ENCODE assay signal across 1 cellular context in the genomic region with DNA sequence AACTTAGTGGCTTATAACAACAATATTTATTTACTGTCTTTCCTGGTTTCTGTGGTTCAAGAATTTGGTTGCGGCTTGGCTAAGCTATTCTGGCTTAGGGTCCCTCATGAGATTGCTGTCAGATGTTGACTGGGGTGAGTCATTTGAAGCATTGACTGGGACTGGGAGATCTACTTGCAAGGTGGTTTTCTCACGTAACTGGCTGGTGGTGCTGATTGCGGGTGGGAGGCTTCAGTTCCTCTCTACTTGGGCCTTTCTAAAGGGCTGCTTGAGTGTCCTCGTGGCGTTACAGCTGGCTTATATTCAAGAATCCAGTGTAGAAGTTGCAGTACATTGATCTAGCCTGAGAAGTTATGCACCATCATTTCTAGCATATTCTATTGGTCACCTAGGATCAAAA.
TF ChIP-seq lines count a peak whose summit lies in the region.

No MANE protein-coding gene starts in this region.

TF ChIP-seq in GM12878, 131 proteins besides CTCF, POLR2A, EP300 and RAD21 (continued from another document):
- TF ChIP-seq, protein P1, sequence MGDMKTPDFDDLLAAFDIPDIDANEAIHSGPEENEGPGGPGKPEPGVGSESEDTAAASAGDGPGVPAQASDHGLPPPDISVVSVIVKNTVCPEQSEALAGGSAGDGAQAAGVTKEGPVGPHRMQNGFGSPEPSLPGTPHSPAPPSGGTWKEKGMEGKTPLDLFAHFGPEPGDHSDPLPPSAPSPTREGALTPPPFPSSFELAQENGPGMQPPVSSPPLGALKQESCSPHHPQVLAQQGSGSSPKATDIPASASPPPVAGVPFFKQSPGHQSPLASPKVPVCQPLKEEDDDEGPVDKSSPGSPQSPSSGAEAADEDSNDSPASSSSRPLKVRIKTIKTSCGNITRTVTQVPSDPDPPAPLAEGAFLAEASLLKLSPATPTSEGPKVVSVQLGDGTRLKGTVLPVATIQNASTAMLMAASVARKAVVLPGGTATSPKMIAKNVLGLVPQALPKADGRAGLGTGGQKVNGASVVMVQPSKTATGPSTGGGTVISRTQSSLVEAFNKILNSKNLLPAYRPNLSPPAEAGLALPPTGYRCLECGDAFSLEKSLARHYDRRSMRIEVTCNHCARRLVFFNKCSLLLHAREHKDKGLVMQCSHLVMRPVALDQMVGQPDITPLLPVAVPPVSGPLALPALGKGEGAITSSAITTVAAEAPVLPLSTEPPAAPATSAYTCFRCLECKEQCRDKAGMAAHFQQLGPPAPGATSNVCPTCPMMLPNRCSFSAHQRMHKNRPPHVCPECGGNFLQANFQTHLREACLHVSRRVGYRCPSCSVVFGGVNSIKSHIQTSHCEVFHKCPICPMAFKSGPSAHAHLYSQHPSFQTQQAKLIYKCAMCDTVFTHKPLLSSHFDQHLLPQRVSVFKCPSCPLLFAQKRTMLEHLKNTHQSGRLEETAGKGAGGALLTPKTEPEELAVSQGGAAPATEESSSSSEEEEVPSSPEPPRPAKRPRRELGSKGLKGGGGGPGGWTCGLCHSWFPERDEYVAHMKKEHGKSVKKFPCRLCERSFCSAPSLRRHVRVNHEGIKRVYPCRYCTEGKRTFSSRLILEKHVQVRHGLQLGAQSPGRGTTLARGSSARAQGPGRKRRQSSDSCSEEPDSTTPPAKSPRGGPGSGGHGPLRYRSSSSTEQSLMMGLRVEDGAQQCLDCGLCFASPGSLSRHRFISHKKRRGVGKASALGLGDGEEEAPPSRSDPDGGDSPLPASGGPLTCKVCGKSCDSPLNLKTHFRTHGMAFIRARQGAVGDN (IDR thresholded peaks at IDR 0.05): no peak
- TF ChIP-seq SIX5 (IDR thresholded peaks at IDR 0.05; ENCODE audit: low read depth, low read length, severe bottlenecking): no peak
- TF ChIP-seq, protein P2, sequence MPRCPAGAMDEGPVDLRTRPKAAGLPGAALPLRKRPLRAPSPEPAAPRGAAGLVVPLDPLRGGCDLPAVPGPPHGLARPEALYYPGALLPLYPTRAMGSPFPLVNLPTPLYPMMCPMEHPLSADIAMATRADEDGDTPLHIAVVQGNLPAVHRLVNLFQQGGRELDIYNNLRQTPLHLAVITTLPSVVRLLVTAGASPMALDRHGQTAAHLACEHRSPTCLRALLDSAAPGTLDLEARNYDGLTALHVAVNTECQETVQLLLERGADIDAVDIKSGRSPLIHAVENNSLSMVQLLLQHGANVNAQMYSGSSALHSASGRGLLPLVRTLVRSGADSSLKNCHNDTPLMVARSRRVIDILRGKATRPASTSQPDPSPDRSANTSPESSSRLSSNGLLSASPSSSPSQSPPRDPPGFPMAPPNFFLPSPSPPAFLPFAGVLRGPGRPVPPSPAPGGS (IDR thresholded peaks at IDR 0.05; ENCODE audit: borderline replicate concordance, insufficient read depth, low read depth, low read length, poor library complexity, severe bottlenecking): no peak
